8 cellular contexts compared by ENCODE assay signal in genomic region chr6:114576330-114576729, GRCh38.
"Had no signal": no experiment of that assay in that cellular context is flagged by ENCODE, and none has a peak within 500 bp of the region (broad histone marks: within the 10 kb centered on the region; RNA-seq: fewer than 3 reads in every experiment).

No MANE protein-coding gene starts in this region.

- H3K4me1 ChIP-seq: HAP-1 had no signal

- ATAC-seq: HCT116, HepG2 had no signal

- H3K36me3 ChIP-seq: HAP-1 had no signal

- DNase-seq: GM23248, GOT3, H7, HFFc6, KBM-7 had no signal

- H3K4me3 ChIP-seq: GM23248, HAP-1 had no signal

- H3K9me3 ChIP-seq: HAP-1 had no signal
